Comparison of ENCODE assay signal across 8 cellular contexts in the genomic region with DNA sequence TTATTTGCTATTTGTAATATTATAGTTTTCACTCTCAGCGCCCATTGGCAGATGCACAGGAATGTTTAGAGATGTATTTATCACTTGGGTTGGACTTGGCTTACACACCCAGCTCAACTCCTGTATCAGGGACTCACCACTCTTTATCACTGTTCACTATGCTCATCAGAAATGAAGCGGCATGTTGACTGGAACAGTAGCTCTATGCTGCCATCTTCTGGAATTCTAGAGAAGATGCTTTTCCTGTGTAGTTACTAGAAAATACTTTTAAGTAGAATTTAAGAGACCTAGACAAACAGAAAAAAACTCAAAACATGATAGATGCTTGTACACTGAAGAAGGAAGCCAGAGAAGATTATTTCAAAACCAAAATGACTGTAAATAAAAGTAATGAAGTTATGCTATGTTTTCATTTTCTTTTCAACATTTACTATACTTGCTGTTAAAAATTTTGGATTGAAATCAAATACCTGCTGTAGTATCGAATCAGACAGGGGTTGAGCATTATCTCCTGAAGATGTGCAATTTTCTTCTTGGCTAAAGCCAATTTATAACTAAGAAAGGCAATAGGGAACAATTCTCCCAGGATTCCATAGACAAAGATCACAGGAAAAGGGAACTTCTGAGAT. TPM values are rescaled to one million over a fixed set of nuclear protein-coding genes. Genes with fewer than 3 reads are reported as not detected.
A peak's percentile ranks its signal among the peaks of the same experiment; 100 is the strongest.
DNase-seq lines count a peak whose midpoint lies in the region; ATAC-seq and TF ChIP-seq lines count a peak whose summit lies in the region.

No MANE protein-coding gene starts in this region.

- H3K4me3 Mint-ChIP-seq in WTC11 (no peak overlapping the region), glutamatergic neuron (ENCODE audit: unreplicated experiment) (no peak overlapping the region)

- peaks cover 0 to 2% (median 0%) of the 10 kb centered on the region in 3 donors for H3K27me3 ChIP-seq in psoas muscle (ENCODE audit: insufficient read depth in 3 of 3, low read length in 2 of 3)

- H3K27ac Mint-ChIP-seq in WTC11 (no peak overlapping the region), glutamatergic neuron (ENCODE audit: unreplicated experiment) (no peak overlapping the region)

- H3K9me3 ChIP-seq in psoas muscle: no peaks in the 10 kb centered on the region

- peak; percentile 59 for ATAC-seq in GM18870 (IDR thresholded peaks at IDR 0.05; ENCODE audit: unreplicated experiment)
- ATAC-seq in HG03103 (IDR thresholded peaks at IDR 0.05; ENCODE audit: low read depth, unreplicated experiment): peak; percentile 64
- peak; percentile 55 for ATAC-seq in WTC11
- peak; percentile 52 to 77 (median 66) for ATAC-seq in psoas muscle

- DNase-seq in Caki2 (ENCODE audit: low read depth) (peak; percentile 19), NCI-H2171 (lab: John Stamatoyannopoulos, UW) (peak; percentile 62), WTC11 (ENCODE audit: low spot score) (no peak), glutamatergic neuron (no peak), psoas muscle (no peak), cerebellar nuclear complex (lab: John Stamatoyannopoulos, UW) (no peak)

- H3K27ac ChIP-seq in psoas muscle: no peak overlapping the region

- 19 to 20% (median 20%) methylated on average over 3 of the region's 3 CpGs for WGBS in psoas muscle, 3 donors

- peaks cover 11% of the 10 kb centered on the region; the same call in 1 of the 2 replicates for H3K4me1 Mint-ChIP-seq in WTC11
- H3K4me1 Mint-ChIP-seq in glutamatergic neuron (ENCODE audit: low read depth, unreplicated experiment): peaks cover 12% of the 10 kb centered on the region

- CTCF ChIA-PET in WTC11 (lab: Charles Lee): interaction anchor here (0.6 to 5.1 kb wide), 39 partner anchors 9 to 965 kb away, joined by 3 to 76 read pairs (median 4); a partner anchor contains a TSS

- H3K4me3 ChIP-seq in psoas muscle: no peak overlapping the region

- H3K4me1 ChIP-seq in psoas muscle: no peaks in the 10 kb centered on the region

- intact Hi-C loops in psoas muscle (cut with DNase I): loop anchor here (5.0 kb wide), 4 partner anchors 915 to 965 kb away; no protein-coding TSS in a partner anchor

- no peaks in the 10 kb centered on the region for H3K36me3 ChIP-seq in psoas muscle (ENCODE audit: insufficient read depth in 1 of 2, low read depth in 1 of 2)

- H3K9me3 Mint-ChIP-seq in WTC11 (no peaks in the 10 kb centered on the region), glutamatergic neuron (ENCODE audit: unreplicated experiment) (no peaks in the 10 kb centered on the region)

- TF ChIP-seq CTCF in WTC11 (IDR thresholded peaks at IDR 0.05) (peak; percentile 65), glutamatergic neuron (IDR thresholded peaks at IDR 0.05; ENCODE audit: partially characterized antibody, unreplicated experiment) (peak; percentile 81), psoas muscle (IDR thresholded peaks at IDR 0.05) (peak; percentile 76)

- POLR2A ChIA-PET in WTC11 (lab: Charles Lee): no interaction called here

- in situ Hi-C loops in Caki2 (cut with HindIII; ENCODE audit: low pct_unique_long_range_greater_than_20kb, low sequenced_read_pairs): no loop called here

- H3K36me3 Mint-ChIP-seq in WTC11 (no peaks in the 10 kb centered on the region), glutamatergic neuron (ENCODE audit: unreplicated experiment) (no peaks in the 10 kb centered on the region)

- H3K27me3 Mint-ChIP-seq in WTC11 (ENCODE audit: low read depth) (no peaks in the 10 kb centered on the region), glutamatergic neuron (ENCODE audit: unreplicated experiment) (no peaks in the 10 kb centered on the region)

TF ChIP-seq in WTC11, 78 proteins besides CTCF, POLR2A, EP300 and RAD21 (continues in another document):
- TF ChIP-seq MYBL2 (CRISPR knock-in tag; IDR thresholded peaks at IDR 0.05): no peak
- no peak for TF ChIP-seq ZNF671 (CRISPR knock-in tag; IDR thresholded peaks at IDR 0.05)
- no peak for TF ChIP-seq SMAD3 (CRISPR knock-in tag; IDR thresholded peaks at IDR 0.05; ENCODE audit: borderline replicate concordance)
- TF ChIP-seq SP1 (CRISPR knock-in tag; conservative IDR thresholded peaks at IDR 0.05): no peak
- TF ChIP-seq, protein P1, sequence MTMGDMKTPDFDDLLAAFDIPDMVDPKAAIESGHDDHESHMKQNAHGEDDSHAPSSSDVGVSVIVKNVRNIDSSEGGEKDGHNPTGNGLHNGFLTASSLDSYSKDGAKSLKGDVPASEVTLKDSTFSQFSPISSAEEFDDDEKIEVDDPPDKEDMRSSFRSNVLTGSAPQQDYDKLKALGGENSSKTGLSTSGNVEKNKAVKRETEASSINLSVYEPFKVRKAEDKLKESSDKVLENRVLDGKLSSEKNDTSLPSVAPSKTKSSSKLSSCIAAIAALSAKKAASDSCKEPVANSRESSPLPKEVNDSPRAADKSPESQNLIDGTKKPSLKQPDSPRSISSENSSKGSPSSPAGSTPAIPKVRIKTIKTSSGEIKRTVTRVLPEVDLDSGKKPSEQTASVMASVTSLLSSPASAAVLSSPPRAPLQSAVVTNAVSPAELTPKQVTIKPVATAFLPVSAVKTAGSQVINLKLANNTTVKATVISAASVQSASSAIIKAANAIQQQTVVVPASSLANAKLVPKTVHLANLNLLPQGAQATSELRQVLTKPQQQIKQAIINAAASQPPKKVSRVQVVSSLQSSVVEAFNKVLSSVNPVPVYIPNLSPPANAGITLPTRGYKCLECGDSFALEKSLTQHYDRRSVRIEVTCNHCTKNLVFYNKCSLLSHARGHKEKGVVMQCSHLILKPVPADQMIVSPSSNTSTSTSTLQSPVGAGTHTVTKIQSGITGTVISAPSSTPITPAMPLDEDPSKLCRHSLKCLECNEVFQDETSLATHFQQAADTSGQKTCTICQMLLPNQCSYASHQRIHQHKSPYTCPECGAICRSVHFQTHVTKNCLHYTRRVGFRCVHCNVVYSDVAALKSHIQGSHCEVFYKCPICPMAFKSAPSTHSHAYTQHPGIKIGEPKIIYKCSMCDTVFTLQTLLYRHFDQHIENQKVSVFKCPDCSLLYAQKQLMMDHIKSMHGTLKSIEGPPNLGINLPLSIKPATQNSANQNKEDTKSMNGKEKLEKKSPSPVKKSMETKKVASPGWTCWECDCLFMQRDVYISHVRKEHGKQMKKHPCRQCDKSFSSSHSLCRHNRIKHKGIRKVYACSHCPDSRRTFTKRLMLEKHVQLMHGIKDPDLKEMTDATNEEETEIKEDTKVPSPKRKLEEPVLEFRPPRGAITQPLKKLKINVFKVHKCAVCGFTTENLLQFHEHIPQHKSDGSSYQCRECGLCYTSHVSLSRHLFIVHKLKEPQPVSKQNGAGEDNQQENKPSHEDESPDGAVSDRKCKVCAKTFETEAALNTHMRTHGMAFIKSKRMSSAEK (CRISPR knock-in tag; IDR thresholded peaks at IDR 0.05; ENCODE audit: borderline replicate concordance): no peak
- TF ChIP-seq JUN (CRISPR knock-in tag; IDR thresholded peaks at IDR 0.05): no peak
- TF ChIP-seq, protein P2, sequence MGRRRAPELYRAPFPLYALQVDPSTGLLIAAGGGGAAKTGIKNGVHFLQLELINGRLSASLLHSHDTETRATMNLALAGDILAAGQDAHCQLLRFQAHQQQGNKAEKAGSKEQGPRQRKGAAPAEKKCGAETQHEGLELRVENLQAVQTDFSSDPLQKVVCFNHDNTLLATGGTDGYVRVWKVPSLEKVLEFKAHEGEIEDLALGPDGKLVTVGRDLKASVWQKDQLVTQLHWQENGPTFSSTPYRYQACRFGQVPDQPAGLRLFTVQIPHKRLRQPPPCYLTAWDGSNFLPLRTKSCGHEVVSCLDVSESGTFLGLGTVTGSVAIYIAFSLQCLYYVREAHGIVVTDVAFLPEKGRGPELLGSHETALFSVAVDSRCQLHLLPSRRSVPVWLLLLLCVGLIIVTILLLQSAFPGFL (CRISPR knock-in tag; IDR thresholded peaks at IDR 0.05; ENCODE audit: borderline replicate concordance): no peak
- TF ChIP-seq, protein P3, sequence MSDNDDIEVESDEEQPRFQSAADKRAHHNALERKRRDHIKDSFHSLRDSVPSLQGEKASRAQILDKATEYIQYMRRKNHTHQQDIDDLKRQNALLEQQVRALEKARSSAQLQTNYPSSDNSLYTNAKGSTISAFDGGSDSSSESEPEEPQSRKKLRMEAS (CRISPR knock-in tag; IDR thresholded peaks at IDR 0.05): no peak
- no peak for TF ChIP-seq ETV6 (CRISPR knock-in tag; IDR thresholded peaks at IDR 0.05)
- TF ChIP-seq CREM (CRISPR knock-in tag; IDR thresholded peaks at IDR 0.05): no peak
- no peak for TF ChIP-seq RORB (CRISPR knock-in tag; IDR thresholded peaks at IDR 0.05)
- TF ChIP-seq, protein P4, sequence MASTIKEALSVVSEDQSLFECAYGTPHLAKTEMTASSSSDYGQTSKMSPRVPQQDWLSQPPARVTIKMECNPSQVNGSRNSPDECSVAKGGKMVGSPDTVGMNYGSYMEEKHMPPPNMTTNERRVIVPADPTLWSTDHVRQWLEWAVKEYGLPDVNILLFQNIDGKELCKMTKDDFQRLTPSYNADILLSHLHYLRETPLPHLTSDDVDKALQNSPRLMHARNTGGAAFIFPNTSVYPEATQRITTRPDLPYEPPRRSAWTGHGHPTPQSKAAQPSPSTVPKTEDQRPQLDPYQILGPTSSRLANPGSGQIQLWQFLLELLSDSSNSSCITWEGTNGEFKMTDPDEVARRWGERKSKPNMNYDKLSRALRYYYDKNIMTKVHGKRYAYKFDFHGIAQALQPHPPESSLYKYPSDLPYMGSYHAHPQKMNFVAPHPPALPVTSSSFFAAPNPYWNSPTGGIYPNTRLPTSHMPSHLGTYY (CRISPR knock-in tag; IDR thresholded peaks at IDR 0.05): no peak
- no peak for TF ChIP-seq ZNF232 (CRISPR knock-in tag; IDR thresholded peaks at IDR 0.05)
- TF ChIP-seq, protein P5, sequence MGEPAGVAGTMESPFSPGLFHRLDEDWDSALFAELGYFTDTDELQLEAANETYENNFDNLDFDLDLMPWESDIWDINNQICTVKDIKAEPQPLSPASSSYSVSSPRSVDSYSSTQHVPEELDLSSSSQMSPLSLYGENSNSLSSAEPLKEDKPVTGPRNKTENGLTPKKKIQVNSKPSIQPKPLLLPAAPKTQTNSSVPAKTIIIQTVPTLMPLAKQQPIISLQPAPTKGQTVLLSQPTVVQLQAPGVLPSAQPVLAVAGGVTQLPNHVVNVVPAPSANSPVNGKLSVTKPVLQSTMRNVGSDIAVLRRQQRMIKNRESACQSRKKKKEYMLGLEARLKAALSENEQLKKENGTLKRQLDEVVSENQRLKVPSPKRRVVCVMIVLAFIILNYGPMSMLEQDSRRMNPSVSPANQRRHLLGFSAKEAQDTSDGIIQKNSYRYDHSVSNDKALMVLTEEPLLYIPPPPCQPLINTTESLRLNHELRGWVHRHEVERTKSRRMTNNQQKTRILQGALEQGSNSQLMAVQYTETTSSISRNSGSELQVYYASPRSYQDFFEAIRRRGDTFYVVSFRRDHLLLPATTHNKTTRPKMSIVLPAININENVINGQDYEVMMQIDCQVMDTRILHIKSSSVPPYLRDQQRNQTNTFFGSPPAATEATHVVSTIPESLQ (CRISPR knock-in tag; IDR thresholded peaks at IDR 0.05): no peak

RNA-seq across cellular contexts. Expression of a gene that starts 47.4 kb away (rescaled TPM):
- 1.6 TPM in 1 of 2 replicates, not detected in the other for total RNA-seq in Caki2 (2014; rRNA removed; shearing (Covaris generic); ENCODE audit: low replicate concordance)
- total RNA-seq in WTC11 (2021): 0.55 to 0.94 TPM (median 0.92 TPM) in 3 replicates
- 0.83 TPM for total RNA-seq in glutamatergic neuron (ENCODE audit: unreplicated experiment)
- not detected for total RNA-seq in psoas muscle
- under 1 TPM in 1 of 3 donors, not detected in 2; 0.14 TPM for polyA plus RNA-seq in psoas muscle

Comparison
In these comparisons a context has a peak if more than half of its experiments do, and no peak if none do; other contexts are left out.
1. DNase-seq: peak in Caki2 (single experiment) and NCI-H2171 (single experiment); none in WTC11 (single experiment), glutamatergic neuron (single experiment), psoas muscle (0 of 2) and cerebellar nuclear complex (0 of 2).
2. Peak in every context shown above with its lines, with median percentiles within 50 percentile points of each other: ATAC-seq and CTCF ChIP-seq.